Comparison of ENCODE assay signal across 27 cellular contexts in the genomic region with DNA sequence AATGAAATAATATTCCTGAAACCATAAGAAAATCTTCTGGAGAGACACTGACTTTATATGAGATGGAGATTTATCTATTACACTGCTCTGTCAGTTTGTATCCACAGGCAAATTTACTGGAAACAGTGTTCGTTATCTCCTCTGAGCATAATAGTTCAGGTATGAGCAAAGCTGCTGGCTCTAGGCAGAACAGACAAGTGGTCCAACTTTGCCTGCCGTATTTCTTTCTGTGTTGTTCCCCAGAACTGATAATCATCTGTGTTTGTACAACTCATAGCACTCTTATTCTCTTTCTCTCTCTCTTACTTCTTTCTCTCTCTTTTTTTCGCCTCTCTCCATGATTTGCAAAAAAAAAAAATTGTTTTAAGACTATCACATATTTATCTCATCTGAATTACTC.
"Had no signal": no experiment of that assay in that cellular context is flagged by ENCODE, and none has a peak within 500 bp of the region (broad histone marks: within the 10 kb centered on the region; RNA-seq: fewer than 3 reads in every experiment).

No MANE protein-coding gene starts in this region.

- H3K36me3 ChIP-seq: adrenal gland had no signal

- H3K9me3 ChIP-seq: adrenal gland had no signal

- FAIRE-seq: colon, K562 had no signal

- H3K27me3 ChIP-seq: adrenal gland had no signal

- DNase-seq: activated B cell treated with CpG ODN at 0.5 μM for 24 hours; activated CD4-positive, alpha-beta memory T cell treated with anti-CD3 and anti-CD28 coated beads for 36 hours; activated CD4-positive, alpha-beta T cell treated with anti-CD3 and anti-CD28 coated beads for 4 hours; activated CD4-positive, alpha-beta T cell treated with anti-CD3 and anti-CD28 coated beads, Interleukin-2, amount 50 U/mL, for 1 hour; activated CD4-positive, CD25-positive, alpha-beta regulatory T cell treated with anti-CD3 and anti-CD28 coated beads, Interleukin-2, amount 50 U/mL, for 72 hours; activated CD8-positive, alpha-beta memory T cell treated with anti-CD3 and anti-CD28 coated beads, Interleukin-2, amount 50 U/mL, for 4 hours; activated gamma-delta T cell treated with Interleukin-2 at 50 U/mL for 16 hours; activated naive CD4-positive, alpha-beta T cell treated with anti-CD3 and anti-CD28 coated beads for 36 hours; activated T-cell treated with anti-CD3 and anti-CD28 coated beads for 4 hours; activated T-cell treated with anti-CD3 and anti-CD28 coated beads, Interleukin-2, amount 50 U/mL, for 4 hours; adrenal gland; central memory CD4-positive, alpha-beta T cell; NCI-H1105 treated with DMSO at 0.1 percent for 48 hours; NCI-H1436; NCI-H1694; NCI-H1930; NCI-H2081 treated with DMSO at 0.1 percent for 48 hours; NCI-H226; NK-92 treated with Interleukin-12 subunit alpha and Interleukin-12 subunit beta, amount 100 ng/mL, for 24 hours; Right ventricle myocardium superior; SW 1271; T-helper 1 cell; T-helper 9 cell had no signal

- H3K4me1 ChIP-seq: adrenal gland had no signal

- ATAC-seq: activated naive CD4-positive, alpha-beta T cell treated with anti-CD3 and anti-CD28 coated beads, Interleukin-2, amount 50 U/mL, for 72 hours; activated T-cell treated with anti-CD3 and anti-CD28 coated beads, Interleukin-2, amount 50 U/mL, for 4 hours; K562 had no signal

- H3K4me3 ChIP-seq: adrenal gland, K562 had no signal

- H3K27ac ChIP-seq: adrenal gland, VCaP had no signal
